31 cellular contexts compared by ENCODE assay signal in the genomic region with DNA sequence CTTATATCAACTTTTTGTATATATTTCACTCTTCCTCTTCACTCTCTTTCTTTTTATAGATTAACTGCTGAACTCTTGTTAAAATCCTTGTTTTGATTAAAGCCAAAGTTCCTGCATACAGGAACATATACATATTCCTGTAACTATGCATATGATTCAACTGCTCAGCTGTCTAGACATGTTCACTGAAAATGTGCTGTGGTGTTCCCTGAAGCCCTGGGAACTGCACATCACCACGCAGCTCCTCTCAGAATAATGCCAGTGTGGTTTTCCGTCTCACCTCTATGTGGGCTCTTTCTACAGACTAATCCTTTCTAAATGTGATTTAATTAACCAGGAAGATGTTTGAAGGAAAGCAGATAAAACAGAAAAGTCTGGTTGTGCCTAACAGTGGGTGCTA. TPM values are rescaled to one million over a fixed set of nuclear protein-coding genes. Genes with fewer than 3 reads are reported as not detected.
"Had no signal": no experiment of that assay in that cellular context is flagged by ENCODE, and none has a peak within 500 bp of the region (broad histone marks: within the 10 kb centered on the region; RNA-seq: fewer than 3 reads in every experiment).

No MANE protein-coding gene starts in this region.

- H3K27ac Mint-ChIP-seq: activated B cell treated with CpG ODN at 0.5 μM for 24 hours; activated CD4-positive, alpha-beta T cell treated with anti-CD3 and anti-CD28 coated beads, Interleukin-2, amount 10 ng/mL, durations not matched to agents 24 days and 14 days; activated CD8-positive, alpha-beta memory T cell treated with anti-CD3 and anti-CD28 coated beads, Interleukin-2, amount 10 ng/mL, durations not matched to agents 7 days and 5 days; activated naive CD4-positive, alpha-beta T cell treated with anti-CD3 and anti-CD28 coated beads, Interleukin-2, amount 50 U/mL, for 72 hours; activated naive CD8-positive, alpha-beta T cell treated with anti-CD3 and anti-CD28 coated beads, Interleukin-2, amount 50 U/mL, for 24 hours; T-cell had no signal

- H3K4me3 Mint-ChIP-seq: activated B cell treated with CpG ODN at 0.5 μM for 24 hours; activated CD4-positive, alpha-beta T cell treated with anti-CD3 and anti-CD28 coated beads, Interleukin-2, amount 10 ng/mL, durations not matched to agents 24 days and 14 days; activated CD8-positive, alpha-beta memory T cell treated with anti-CD3 and anti-CD28 coated beads, Interleukin-2, amount 10 ng/mL, durations not matched to agents 7 days and 5 days; activated naive CD8-positive, alpha-beta T cell treated with anti-CD3 and anti-CD28 coated beads, Interleukin-2, amount 50 U/mL, for 24 hours; activated T-cell treated with anti-CD3 and anti-CD28 coated beads, Interleukin-2, amount 50 U/mL, for 4 hours; T-cell had no signal

- FAIRE-seq: TTC549 had no signal

- H3K9me3 Mint-ChIP-seq: activated naive CD8-positive, alpha-beta T cell treated with anti-CD3 and anti-CD28 coated beads, Interleukin-2, amount 50 U/mL, for 24 hours had no signal

- DNase-seq: activated B cell treated with CpG ODN at 0.5 μM for 24 hours; activated CD4-positive, alpha-beta T cell treated with anti-CD3 and anti-CD28 coated beads for 1 hour; activated CD4-positive, alpha-beta T cell treated with anti-CD3 and anti-CD28 coated beads, Interleukin-2, amount 10 ng/mL, durations not matched to agents 24 days and 14 days; activated CD4-positive, alpha-beta T cell treated with anti-CD3 and anti-CD28 coated beads, Interleukin-2, amount 50 U/mL, for 48 hours; activated CD8-positive, alpha-beta memory T cell treated with anti-CD3 and anti-CD28 coated beads, Interleukin-2, amount 10 ng/mL, durations not matched to agents 7 days and 5 days; activated effector memory CD4-positive, alpha-beta T cell treated with anti-CD3 and anti-CD28 coated beads, Interleukin-2, amount 50 U/mL, for 16 hours; activated naive CD4-positive, alpha-beta T cell treated with Interleukin-2 at 50 U/mL for 16 hours; activated naive CD8-positive, alpha-beta T cell treated with anti-CD3 and anti-CD28 coated beads, Interleukin-2, amount 50 U/mL, for 24 hours; activated T-cell treated with anti-CD3 and anti-CD28 coated beads, Interleukin-2, amount 50 U/mL, for 4 hours; amniotic stem cell; central memory CD4-positive, alpha-beta T cell; IMR-90; Kasumi-1; KBM-7; NCI-H1048; NCI-H146; NCI-H187 treated with DMSO at 0.1 percent for 48 hours; NCI-H2081 treated with DMSO at 0.1 percent for 48 hours; NCI-H2227 treated with DMSO at 0.1 percent for 48 hours; NCI-H446 treated with DMSO at 0.1 percent for 48 hours; NCI-H524 treated with DMSO at 0.1 percent for 48 hours; NCI-H774; OCI-M1; SHP77 treated with DMSO at 0.1 percent for 48 hours; T-cell; T-helper 2 cell; T1000 had no signal

- H3K4me1 Mint-ChIP-seq: activated B cell treated with CpG ODN at 0.5 μM for 24 hours; activated CD4-positive, alpha-beta T cell treated with anti-CD3 and anti-CD28 coated beads, Interleukin-2, amount 10 ng/mL, durations not matched to agents 24 days and 14 days; activated CD8-positive, alpha-beta memory T cell treated with anti-CD3 and anti-CD28 coated beads, Interleukin-2, amount 10 ng/mL, durations not matched to agents 7 days and 5 days; activated naive CD8-positive, alpha-beta T cell treated with anti-CD3 and anti-CD28 coated beads, Interleukin-2, amount 50 U/mL, for 24 hours; T-cell had no signal

- H3K36me3 Mint-ChIP-seq: activated CD8-positive, alpha-beta memory T cell treated with anti-CD3 and anti-CD28 coated beads, Interleukin-2, amount 10 ng/mL, durations not matched to agents 7 days and 5 days; T-cell had no signal

- ATAC-seq: activated CD8-positive, alpha-beta memory T cell treated with anti-CD3 and anti-CD28 coated beads, Interleukin-2, amount 10 ng/mL, durations not matched to agents 7 days and 5 days; activated naive CD4-positive, alpha-beta T cell treated with anti-CD3 and anti-CD28 coated beads, Interleukin-2, amount 50 U/mL, for 72 hours; activated naive CD8-positive, alpha-beta T cell treated with anti-CD3 and anti-CD28 coated beads, Interleukin-2, amount 50 U/mL, for 24 hours; activated T-cell treated with anti-CD3 and anti-CD28 coated beads, Interleukin-2, amount 50 U/mL, for 4 hours; Panc1; T-cell had no signal

RNA-seq across cellular contexts. Expression of a gene that starts 25.6 kb away (rescaled TPM):
- total RNA-seq: activated B cell treated with CpG ODN at 0.5 μM for 24 hours; activated CD4-positive, alpha-beta T cell treated with anti-CD3 and anti-CD28 coated beads, Interleukin-2, amount 10 ng/mL, durations not matched to agents 24 days and 14 days; activated CD8-positive, alpha-beta memory T cell treated with anti-CD3 and anti-CD28 coated beads, Interleukin-2, amount 10 ng/mL, durations not matched to agents 7 days and 5 days; activated naive CD4-positive, alpha-beta T cell treated with anti-CD3 and anti-CD28 coated beads, Interleukin-2, amount 50 U/mL, for 72 hours; activated T-cell treated with anti-CD3 and anti-CD28 coated beads, Interleukin-2, amount 50 U/mL, for 4 hours; IMR-90; SK-MEL-5; T-cell had no signal
- polyA plus RNA-seq: IMR-90 had no signal

RNA-seq across cellular contexts. Expression of a gene that starts 55.2 kb away (rescaled TPM):
- total RNA-seq: activated B cell treated with CpG ODN at 0.5 μM for 24 hours; activated CD4-positive, alpha-beta T cell treated with anti-CD3 and anti-CD28 coated beads, Interleukin-2, amount 10 ng/mL, durations not matched to agents 24 days and 14 days; activated CD8-positive, alpha-beta memory T cell treated with anti-CD3 and anti-CD28 coated beads, Interleukin-2, amount 10 ng/mL, durations not matched to agents 7 days and 5 days; activated T-cell treated with anti-CD3 and anti-CD28 coated beads, Interleukin-2, amount 50 U/mL, for 4 hours; IMR-90; SK-MEL-5; T-cell had no signal
- polyA plus RNA-seq: IMR-90 had no signal

RNA-seq across cellular contexts. Expression of a gene that starts 56.9 kb away (rescaled TPM):
- total RNA-seq: activated B cell treated with CpG ODN at 0.5 μM for 24 hours; activated CD4-positive, alpha-beta T cell treated with anti-CD3 and anti-CD28 coated beads, Interleukin-2, amount 10 ng/mL, durations not matched to agents 24 days and 14 days; activated CD8-positive, alpha-beta memory T cell treated with anti-CD3 and anti-CD28 coated beads, Interleukin-2, amount 10 ng/mL, durations not matched to agents 7 days and 5 days; activated naive CD4-positive, alpha-beta T cell treated with anti-CD3 and anti-CD28 coated beads, Interleukin-2, amount 50 U/mL, for 72 hours; activated T-cell treated with anti-CD3 and anti-CD28 coated beads, Interleukin-2, amount 50 U/mL, for 4 hours; T-cell had no signal
